Comparison of ENCODE assay signal across 14 cellular contexts in the genomic region with DNA sequence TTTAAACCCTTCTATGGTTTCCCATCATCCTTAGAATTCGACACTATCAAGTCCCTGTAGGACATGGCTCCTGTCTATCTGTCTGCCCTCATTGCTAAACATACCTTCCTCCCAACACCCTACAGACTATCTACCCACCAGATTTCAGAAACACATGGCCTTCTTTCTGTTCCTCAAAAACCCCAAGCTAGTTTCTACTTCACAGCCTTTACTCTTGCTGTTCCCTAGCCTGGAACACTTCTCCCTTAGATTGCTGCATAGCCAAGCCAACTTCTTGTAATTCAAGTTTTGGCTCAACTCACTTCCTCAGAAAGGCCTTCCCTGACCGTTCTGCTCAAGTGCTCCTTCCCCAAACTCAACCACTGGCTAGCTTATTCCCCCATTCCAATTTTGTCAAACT.
DNase-seq lines count a peak whose midpoint lies in the region; ATAC-seq and FAIRE-seq lines count a peak whose summit lies in the region.
"Had no signal": no experiment of that assay in that cellular context is flagged by ENCODE, and none has a peak within 500 bp of the region (broad histone marks: within the 10 kb centered on the region; RNA-seq: fewer than 3 reads in every experiment).

No MANE protein-coding gene starts in this region.

- no peaks in the 10 kb centered on the region for H3K36me3 ChIP-seq in GM23248 (ENCODE audit: low read depth)

- H3F3A ChIP-seq in GM23248 (ENCODE audit: insufficient read depth) = no peaks in the 10 kb centered on the region

- H3K9ac ChIP-seq in GM23248 = no peak overlapping the region
- H3K9ac ChIP-seq: parathyroid adenoma had no signal

- in situ Hi-C loops in GM23248 (cut with MboI) = loop anchor here (25.0 kb wide), 2 partner anchors 446 to 771 kb away; no protein-coding TSS in a partner anchor

- peak; percentile 84 for FAIRE-seq in GM19239 (lab: Jason Lieb, UNC)
- FAIRE-seq: RCC 7860 had no signal

- DNase-seq in Ammon's horn (ENCODE audit: low spot score) (peak; percentile 62), GM19239 (ENCODE audit: insufficient read length, low spot score) (peak; percentile 10), SKM-1 (lab: John Stamatoyannopoulos, UW; ENCODE audit: unreplicated experiment) (peak; percentile 92), GM23248 (no peak), hepatic stellate cell (ENCODE audit: low spot score) (no peak)
- DNase-seq: DND-41; effector memory CD4-positive, alpha-beta T cell; mammary epithelial cell; stimulated activated CD4-positive, alpha-beta T cell treated with anti-CD3 and anti-CD28 coated beads, Interleukin-4, amount 100 ng/mL, for 24 hours had no signal

- H3K4me3 ChIP-seq in GM23248 = no peak overlapping the region

- no peaks in the 10 kb centered on the region for H3K27me3 ChIP-seq in GM23248 (replicated peaks; ENCODE audit: insufficient read depth)

- no peaks in the 10 kb centered on the region for H3K9me3 ChIP-seq in GM23248 (ENCODE audit: low read depth)

- 77 to 91% methylated on average over 2 of the region's 2 CpGs for WGBS in GM23248 (ENCODE audit: low coverage in 1 of 2, low lambda C conversion rate in 2 of 2, missing lambda C conversion rate in 2 of 2), 2 experiments

- no peaks in the 10 kb centered on the region for H3K9me2 ChIP-seq in GM23248 (ENCODE audit: insufficient read depth)

- no peaks in the 10 kb centered on the region for H3K79me2 ChIP-seq in GM23248 (ENCODE audit: insufficient read depth)

- no peaks in the 10 kb centered on the region for H4K20me1 ChIP-seq in GM23248 (ENCODE audit: insufficient read depth)

- H3K27ac ChIP-seq in GM23248 = no peak overlapping the region
- H3K27ac ChIP-seq: parathyroid adenoma had no signal

- no peak overlapping the region for H3K4me2 ChIP-seq in GM23248 (ENCODE audit: unreplicated experiment)

- H2AFZ ChIP-seq in GM23248 = no peak overlapping the region
- H2AFZ ChIP-seq: parathyroid adenoma had no signal

- ATAC-seq in HG03025 (IDR thresholded peaks at IDR 0.05; ENCODE audit: low FRiP score, unreplicated experiment) (peak; percentile 79), HG02981 (IDR thresholded peaks at IDR 0.05; ENCODE audit: unreplicated experiment) (no peak), HG02571 (IDR thresholded peaks at IDR 0.05; ENCODE audit: unreplicated experiment) (no peak)

- H3K4me1 ChIP-seq in GM23248 (ENCODE audit: insufficient read depth) = no peaks in the 10 kb centered on the region

Comparison
In these comparisons a context has a peak if more than half of its experiments do, and no peak if none do; other contexts are left out.
1. DNase-seq: peak in Ammon's horn (single experiment), GM19239 (single experiment) and SKM-1 (single experiment); none in GM23248 (single experiment) and hepatic stellate cell (single experiment).